25 cellular contexts compared by ENCODE assay signal in the genomic region with DNA sequence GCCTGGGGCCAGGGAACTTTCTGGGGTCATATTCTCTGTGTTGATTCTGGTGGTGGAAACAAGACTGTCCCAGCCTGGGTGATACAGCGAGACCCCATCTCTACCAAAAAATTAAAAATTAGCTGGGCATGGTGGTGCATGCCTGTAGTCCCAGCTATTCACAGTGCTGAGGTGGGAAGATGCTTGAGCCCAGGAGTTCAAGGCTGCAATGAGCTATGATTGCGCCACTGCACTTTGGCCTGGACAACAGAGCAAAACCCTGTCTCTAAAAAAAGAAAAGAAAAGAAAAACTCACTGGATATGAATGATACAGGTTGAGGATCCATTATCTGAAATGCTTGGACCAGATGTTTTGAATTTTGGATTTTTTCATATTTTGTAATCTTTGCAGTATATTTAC. TPM values are rescaled to one million over a fixed set of nuclear protein-coding genes. Genes with fewer than 3 reads are reported as not detected.
DNase-seq lines count a peak whose midpoint lies in the region; ATAC-seq, FAIRE-seq and TF ChIP-seq lines count a peak whose summit lies in the region.
"Had no signal": no experiment of that assay in that cellular context is flagged by ENCODE, and none has a peak within 500 bp of the region (broad histone marks: within the 10 kb centered on the region; RNA-seq: fewer than 3 reads in every experiment).

No MANE protein-coding gene starts in this region.

- no peak for TF ChIP-seq RAD21 in HepG2 (CRISPR knock-in tag; IDR thresholded peaks at IDR 0.05)

- no peak for TF ChIP-seq POLR2A in HepG2 (IDR thresholded peaks at IDR 0.05; ENCODE audit: insufficient read depth in 1 of 2, low read depth in 2 of 2, low read length in 2 of 2)
- no peak for TF ChIP-seq POLR2A in suprapubic skin (IDR thresholded peaks at IDR 0.05)

- peak; percentile 60 for ATAC-seq in HepG2
- no peak for ATAC-seq in lower lobe of right lung
- ATAC-seq in HG03571 (IDR thresholded peaks at IDR 0.05; ENCODE audit: unreplicated experiment), result no peak
- no peak for ATAC-seq in GM18519 (IDR thresholded peaks at IDR 0.05; ENCODE audit: low FRiP score, unreplicated experiment)

- no peaks in the 10 kb centered on the region for H3K79me2 ChIP-seq in HepG2 (ENCODE audit: insufficient read depth, low read length)

- no TSS peak for BruUV-seq in HepG2 (replicated peaks; lab: Mats Ljungman, UMichigan)

- no peak overlapping the region for H2AFZ ChIP-seq in HepG2 (ENCODE audit: low read length)
- H2AFZ ChIP-seq: GM23248 had no signal

- H3K27ac ChIP-seq in HepG2 (ENCODE audit: extremely low read length, insufficient read depth, low read length), result peak overlapping the region; percentile 11
- H3K27ac ChIP-seq in lower lobe of right lung, result no peak overlapping the region
- H3K27ac ChIP-seq in suprapubic skin, result no peak overlapping the region
- H3K27ac ChIP-seq in ascending aorta, result no peak overlapping the region
- H3K27ac ChIP-seq: GM23248 had no signal

- DNase-seq in HepG2 (ENCODE audit: low spot score) (peak; percentile 55), lower lobe of right lung (peak; percentile 6), suprapubic skin (ENCODE audit: low spot score in 2 of 2) (peak; percentile 4 to 20), ascending aorta (ENCODE audit: low spot score in 2 of 2) (no peak)
- DNase-seq: C1 segment of cervical spinal cord; Calu3; CD4-positive, alpha-beta memory T cell; COR-L47; DMS53; DMS79 treated with DMSO at 0.1 percent for 48 hours; GF-D8; GM23248; H7; HCEC 1CT had no signal

- no peak overlapping the region for H3K9ac ChIP-seq in HepG2 (ENCODE audit: insufficient read depth, low read depth, low read length)
- H3K9ac ChIP-seq: GM23248 had no signal

- no peak overlapping the region for H3K4me3 ChIP-seq in HepG2 (replicated peaks in 1 of 3; ENCODE audit: insufficient read depth in 1 of 3, low read depth in 2 of 3, low read length in 3 of 3)
- no peak overlapping the region for H3K4me3 ChIP-seq in lower lobe of right lung
- H3K4me3 ChIP-seq in suprapubic skin, result no peak overlapping the region
- no peak overlapping the region for H3K4me3 ChIP-seq in ascending aorta
- H3K4me3 ChIP-seq: GM23248 had no signal

- WGBS in HepG2 (ENCODE audit: low lambda C conversion rate), result 0% methylated on average over 2 of the region's 2 CpGs
- 93% methylated on average over 2 of the region's 2 CpGs for WGBS in suprapubic skin

- no peaks in the 10 kb centered on the region for H3K9me3 ChIP-seq in HepG2 (ENCODE audit: low read length)
- no peaks in the 10 kb centered on the region for H3K9me3 ChIP-seq in lower lobe of right lung
- H3K9me3 ChIP-seq in suprapubic skin, result no peaks in the 10 kb centered on the region
- H3K9me3 ChIP-seq in ascending aorta, result no peaks in the 10 kb centered on the region

- no peaks in the 10 kb centered on the region for H3K36me3 ChIP-seq in HepG2 (replicated peaks in 1 of 2; ENCODE audit: control insufficient read depth in 1 of 2, insufficient read depth in 2 of 2, low read length in 2 of 2)
- peaks cover 6% of the 10 kb centered on the region for H3K36me3 ChIP-seq in lower lobe of right lung
- H3K36me3 ChIP-seq in suprapubic skin, result no peaks in the 10 kb centered on the region
- H3K36me3 ChIP-seq in ascending aorta, result no peaks in the 10 kb centered on the region

- peak overlapping the region; percentile 2; the same call in 1 of the 2 replicates for H3K4me2 ChIP-seq in HepG2 (ENCODE audit: low read depth, low read length)

- H4K20me1 ChIP-seq in HepG2 (ENCODE audit: insufficient read depth, low read length), result no peaks in the 10 kb centered on the region

- intact Hi-C loops in HepG2 (cut with micrococcal nuclease; ENCODE audit: unreplicated experiment), result no loop called here
- intact Hi-C loops in lower lobe of right lung (cut with DNase I), result no loop called here
- intact Hi-C loops in ascending aorta (cut with DNase I), result no loop called here

- POLR2A ChIA-PET in HepG2 (lab: Yijun Ruan, JAX), result no interaction called here

- peak; percentile 74 for FAIRE-seq in HepG2 (lab: Jason Lieb, UNC)
- FAIRE-seq: GM12891, GM18507, GM19239, H1 had no signal

- H3K27me3 ChIP-seq in HepG2 (ENCODE audit: control insufficient read depth in 1 of 2, insufficient read depth in 2 of 2, low read length in 2 of 2) (peaks cover 0 to 14% of the 10 kb centered on the region in 2 experiments; a peak in 2 of 5 replicates), lower lobe of right lung (ENCODE audit: low read depth) (no peaks in the 10 kb centered on the region), suprapubic skin (no peaks in the 10 kb centered on the region), ascending aorta (no peaks in the 10 kb centered on the region)

- peaks cover 43% of the 10 kb centered on the region for H3K4me1 ChIP-seq in HepG2 (ENCODE audit: insufficient read depth, low read length)
- H3K4me1 ChIP-seq in lower lobe of right lung, result no peaks in the 10 kb centered on the region
- no peaks in the 10 kb centered on the region for H3K4me1 ChIP-seq in suprapubic skin
- no peaks in the 10 kb centered on the region for H3K4me1 ChIP-seq in ascending aorta

- CTCF ChIA-PET in HepG2 (lab: Yijun Ruan, JAX; ENCODE audit: low intra/inter-chr PET ratio, low total read pairs), result no interaction called here

- in situ Hi-C loops in HepG2 (cut with HindIII; ENCODE audit: extremely low pct_ligation_motif_present, low pct_unique_long_range_greater_than_20kb), result no loop called here

- TF ChIP-seq CTCF in HepG2 (CRISPR knock-in tag; IDR thresholded peaks at IDR 0.05) (no peak), lower lobe of right lung (IDR thresholded peaks at IDR 0.05) (no peak), suprapubic skin (IDR thresholded peaks at IDR 0.05) (no peak), ascending aorta (IDR thresholded peaks at IDR 0.05) (no peak)

- TF ChIP-seq EP300 in HepG2 (IDR thresholded peaks at IDR 0.05; ENCODE audit: low read depth in 2 of 2, low read length in 2 of 2) (peak in 1 of 2 experiments; percentile 26; a peak in 1 of 4 replicates), HepG2 (CRISPR knock-in tag; IDR thresholded peaks at IDR 0.05; ENCODE audit: borderline replicate concordance) (no peak), suprapubic skin (IDR thresholded peaks at IDR 0.05) (no peak)

TF ChIP-seq in HepG2, 621 proteins besides CTCF, POLR2A, EP300 and RAD21 (continues in another document):
- no peak for TF ChIP-seq HES4 (CRISPR knock-in tag; IDR thresholded peaks at IDR 0.05; ENCODE audit: borderline replicate concordance)
- TF ChIP-seq ZBTB38 (CRISPR knock-in tag; IDR thresholded peaks at IDR 0.05), result no peak

RNA-seq across cellular contexts. Expression of gene SCGB1C2, which starts 13.6 kb away (rescaled TPM):
- not detected in 2 replicates for total RNA-seq in HepG2 (2016; rRNA removed; fragmentation: Illumina TruSeq; extraction: Trizol)
- total RNA-seq in HepG2 (2016; cell fraction: cytosol; rRNA removed; fragmentation: Illumina TruSeq; extraction: Trizol; ENCODE audit: low read depth), result not detected in 2 replicates
- not detected in 2 replicates for total RNA-seq in HepG2 (2016; cell fraction: insoluble cytoplasmic fraction; rRNA removed; fragmentation: Illumina TruSeq; extraction: Trizol)
- total RNA-seq in HepG2 (2016; cell fraction: membrane; rRNA removed; fragmentation: Illumina TruSeq; extraction: Trizol), result not detected in 2 replicates
- not detected in 2 replicates for total RNA-seq in HepG2 (2016; cell fraction: nucleus; rRNA removed; fragmentation: Illumina TruSeq; extraction: Trizol)
- not detected in 2 replicates for polyA plus RNA-seq in HepG2 (2011; rRNA removed)
- polyA plus RNA-seq in HepG2 (2011; cell fraction: cytosol; rRNA removed), result not detected in 2 replicates
- not detected in 2 replicates for polyA plus RNA-seq in HepG2 (2011; cell fraction: nucleus; rRNA removed)
- not detected in 2 replicates for polyA plus RNA-seq in HepG2 (2012)
- not detected in 2 replicates for polyA plus RNA-seq in HepG2 (2016; cell fraction: cytosol; fragmentation: Illumina TruSeq; extraction: Trizol; ENCODE audit: low read depth)
- not detected in 2 replicates for polyA plus RNA-seq in HepG2 (2016; cell fraction: insoluble cytoplasmic fraction; fragmentation: Illumina TruSeq; extraction: Trizol; ENCODE audit: low read depth)
- not detected in 2 replicates for polyA plus RNA-seq in HepG2 (2016; cell fraction: membrane; fragmentation: Illumina TruSeq; extraction: Trizol; ENCODE audit: low read depth)
- not detected in 2 replicates for polyA plus RNA-seq in HepG2 (2016; cell fraction: nucleus; fragmentation: Illumina TruSeq; extraction: Trizol; ENCODE audit: insufficient read depth, low read depth)
- not detected in 2 replicates for polyA minus RNA-seq in HepG2 (2011; rRNA and poly(A)+ RNA removed; ENCODE audit: low replicate concordance)
- polyA minus RNA-seq in HepG2 (2011; cell fraction: cytosol; rRNA and poly(A)+ RNA removed), result not detected in 2 replicates
- polyA minus RNA-seq in HepG2 (2011; cell fraction: nucleus; rRNA and poly(A)+ RNA removed), result not detected in 2 replicates
- not detected for total RNA-seq in lower lobe of right lung
- not detected for total RNA-seq in suprapubic skin
- total RNA-seq in ascending aorta, result not detected
- total RNA-seq: A172; A673; Calu3; CD4-positive, alpha-beta memory T cell; Daoy; G401; GM23248; H1; H7 had no signal
- polyA plus RNA-seq: BJ; CD4-positive, alpha-beta memory T cell; GM23248; H1 had no signal

RNA-seq across cellular contexts. Expression of gene DOC2B, which starts 30.4 kb away (rescaled TPM):
- total RNA-seq in HepG2 (2016; rRNA removed; fragmentation: Illumina TruSeq; extraction: Trizol) (0.22 TPM in 1 of 2 replicates, not detected in the other), lower lobe of right lung (6.2 TPM), suprapubic skin (10 to 100 TPM in 1 of 4 donors, 1 to 10 TPM in 3; 1.8 to 19.4 (median 6.1) TPM), ascending aorta (200 TPM)
- total RNA-seq in HepG2 (2016; cell fraction: cytosol; rRNA removed; fragmentation: Illumina TruSeq; extraction: Trizol; ENCODE audit: low read depth), result 0.09 and 0.30 TPM in 2 replicates
- 0.04 TPM in 1 of 2 replicates, not detected in the other for total RNA-seq in HepG2 (2016; cell fraction: insoluble cytoplasmic fraction; rRNA removed; fragmentation: Illumina TruSeq; extraction: Trizol)
- 0.06 and 0.38 TPM in 2 replicates for total RNA-seq in HepG2 (2016; cell fraction: membrane; rRNA removed; fragmentation: Illumina TruSeq; extraction: Trizol)
- total RNA-seq in HepG2 (2016; cell fraction: nucleus; rRNA removed; fragmentation: Illumina TruSeq; extraction: Trizol), result 0.06 TPM in 1 of 2 replicates, not detected in the other
- 0.09 and 0.77 TPM in 2 replicates for polyA plus RNA-seq in HepG2 (2011; rRNA removed)
- 0.21 and 0.25 TPM in 2 replicates for polyA plus RNA-seq in HepG2 (2011; cell fraction: cytosol; rRNA removed)
- 0.31 and 0.33 TPM in 2 replicates for polyA plus RNA-seq in HepG2 (2011; cell fraction: nucleus; rRNA removed)
- polyA plus RNA-seq in HepG2 (2012), result 0.05 and 0.23 TPM in 2 replicates
- 0.08 and 0.34 TPM in 2 replicates for polyA plus RNA-seq in HepG2 (2016; cell fraction: cytosol; fragmentation: Illumina TruSeq; extraction: Trizol; ENCODE audit: low read depth)
- not detected in 2 replicates for polyA plus RNA-seq in HepG2 (2016; cell fraction: insoluble cytoplasmic fraction; fragmentation: Illumina TruSeq; extraction: Trizol; ENCODE audit: low read depth)
- 0.33 TPM in 1 of 2 replicates, not detected in the other for polyA plus RNA-seq in HepG2 (2016; cell fraction: membrane; fragmentation: Illumina TruSeq; extraction: Trizol; ENCODE audit: low read depth)
- polyA plus RNA-seq in HepG2 (2016; cell fraction: nucleus; fragmentation: Illumina TruSeq; extraction: Trizol; ENCODE audit: insufficient read depth, low read depth), result 0.22 and 0.36 TPM in 2 replicates
- polyA minus RNA-seq in HepG2 (2011; rRNA and poly(A)+ RNA removed; ENCODE audit: low replicate concordance), result 0.08 TPM in 1 of 2 replicates, not detected in the other
- polyA minus RNA-seq in HepG2 (2011; cell fraction: cytosol; rRNA and poly(A)+ RNA removed), result 0.40 TPM in 1 of 2 replicates, not detected in the other
- 0.13 TPM in 1 of 2 replicates, not detected in the other for polyA minus RNA-seq in HepG2 (2011; cell fraction: nucleus; rRNA and poly(A)+ RNA removed)
- total RNA-seq: G401, GM23248 had no signal
- polyA plus RNA-seq: BJ; CD4-positive, alpha-beta memory T cell had no signal

Comparison
In these comparisons a context has a peak if more than half of its experiments do, and no peak if none do; other contexts are left out.
1. DNase-seq: peak in HepG2 (single experiment), lower lobe of right lung (single experiment) and suprapubic skin (2 of 2); none in ascending aorta (0 of 2).